In the genomic region with DNA sequence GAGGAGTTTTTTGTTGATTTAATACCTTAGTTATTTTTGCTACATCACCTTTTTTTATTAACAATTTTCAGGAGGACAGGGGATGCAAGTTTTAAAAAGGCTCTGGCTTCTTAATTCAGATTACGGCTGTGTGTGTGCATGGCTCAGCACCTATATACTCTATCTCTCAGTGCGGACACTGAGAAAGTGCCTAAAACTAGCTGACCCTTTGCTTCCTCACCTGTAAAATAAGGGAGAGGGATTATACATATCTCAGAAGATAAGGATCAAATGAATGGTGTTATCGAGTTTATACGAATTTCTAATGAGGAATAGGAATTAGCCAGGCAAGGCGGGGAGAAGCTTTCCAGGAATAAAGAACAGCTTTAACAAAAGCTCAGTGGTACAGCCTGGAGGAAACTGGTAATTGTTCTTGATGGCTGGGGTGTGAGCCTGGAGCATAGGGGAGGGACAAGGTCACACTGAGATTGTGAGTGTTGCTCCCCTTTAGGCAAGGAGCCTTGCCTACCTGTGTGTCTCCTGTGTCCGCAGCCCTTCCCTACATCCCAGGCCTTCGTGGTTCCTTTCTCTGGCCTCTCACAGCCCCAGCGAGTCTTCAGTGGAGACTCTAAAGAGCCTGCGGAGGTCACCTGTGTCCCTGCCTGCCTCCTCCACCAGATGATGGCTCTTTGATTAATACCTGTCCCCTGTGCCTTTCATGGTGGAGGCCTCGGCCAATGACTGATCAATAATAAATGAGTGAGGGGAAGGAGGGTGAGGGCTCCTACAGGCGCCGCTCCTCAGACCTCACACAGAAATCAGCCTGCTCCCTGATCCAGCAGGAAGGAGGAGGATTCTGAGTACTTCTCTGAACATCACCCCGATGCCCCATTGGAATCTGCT, we compare ENCODE assay signal across 24 cellular contexts.
DNase-seq lines count a peak whose midpoint lies in the region; ATAC-seq, FAIRE-seq and TF ChIP-seq lines count a peak whose summit lies in the region.
"Had no signal": no experiment of that assay in that cellular context is flagged by ENCODE, and none has a peak within 500 bp of the region (broad histone marks: within the 10 kb centered on the region; RNA-seq: fewer than 3 reads in every experiment).

No MANE protein-coding gene starts in this region.

- 0 out of 2 replicates have a peak, but pooled peaks cover 5% of the 10 kb centered on the region for H3K9me2 ChIP-seq in GM23338 (ENCODE audit: insufficient read depth)

- H3K9me3 Mint-ChIP-seq in GM23338 (peaks cover 23% of the 10 kb centered on the region), WTC11 (peaks cover 16% of the 10 kb centered on the region), nephron progenitor cell (peaks cover 34% of the 10 kb centered on the region)
- H3K9me3 Mint-ChIP-seq in stimulated activated memory B cell treated with anti-CD40 and anti-IgM and Interleukin-4, amounts not matched to agents 10 μg/mL and 1 μg/mL and 100 μg/mL, for 72 hours = peaks cover 2% of the 10 kb centered on the region
- H3K9me3 Mint-ChIP-seq: CD8-positive, alpha-beta T cell had no signal

- DNase-seq in GM23338 (ENCODE audit: low spot score) (no peak), WTC11 (ENCODE audit: low spot score) (no peak), nephron progenitor cell (no peak), DMS153 treated with DMSO at 0.1 percent for 48 hours (lab: John Stamatoyannopoulos, UW; ENCODE audit: unreplicated experiment) (no peak), HTR-8/SVneo (ENCODE audit: insufficient read length, low spot score) (no peak)
- DNase-seq: CD4-positive, CD25-positive, alpha-beta regulatory T cell; CD8-positive, alpha-beta T cell; DMS153; DMS79; EL; GDM1; H7 had no signal

- H3K4me3 Mint-ChIP-seq in GM23338 (no peak overlapping the region), WTC11 (no peak overlapping the region), nephron progenitor cell (no peak overlapping the region)
- H3K4me3 Mint-ChIP-seq in stimulated activated memory B cell treated with anti-CD40 and anti-IgM and Interleukin-4, amounts not matched to agents 10 μg/mL and 1 μg/mL and 100 μg/mL, for 72 hours = no peak overlapping the region
- H3K4me3 Mint-ChIP-seq: B cell; CD4-positive, CD25-positive, alpha-beta regulatory T cell; CD8-positive, alpha-beta T cell had no signal

- H3K36me3 ChIP-seq in GM23338 (ENCODE audit: insufficient read depth) = no peaks in the 10 kb centered on the region
- H3K36me3 ChIP-seq: BLaER1 had no signal

- H4K20me1 ChIP-seq in GM23338 (replicated peaks; ENCODE audit: insufficient read depth) = no peaks in the 10 kb centered on the region
- H4K20me1 ChIP-seq: BLaER1 had no signal

- TF ChIP-seq CTCF in GM23338 (conservative IDR thresholded peaks at IDR 0.05; ENCODE audit: low read depth in 2 of 2) = no peak
- no peak for TF ChIP-seq CTCF in WTC11 (IDR thresholded peaks at IDR 0.05)
- TF ChIP-seq CTCF in nephron progenitor cell (IDR thresholded peaks at IDR 0.05) = no peak

- H3K79me2 ChIP-seq in GM23338 (replicated peaks; ENCODE audit: insufficient read depth) = no peaks in the 10 kb centered on the region

- H3K36me3 Mint-ChIP-seq in GM23338 (ENCODE audit: low read depth) (peaks cover 17% of the 10 kb centered on the region; the same call in 2 of the 3 replicates), WTC11 (peaks cover 6% of the 10 kb centered on the region), nephron progenitor cell (ENCODE audit: low read depth) (peaks cover 16% of the 10 kb centered on the region)
- no peaks in the 10 kb centered on the region for H3K36me3 Mint-ChIP-seq in stimulated activated memory B cell treated with anti-CD40 and anti-IgM and Interleukin-4, amounts not matched to agents 10 μg/mL and 1 μg/mL and 100 μg/mL, for 72 hours
- H3K36me3 Mint-ChIP-seq: CD4-positive, CD25-positive, alpha-beta regulatory T cell; CD8-positive, alpha-beta T cell had no signal

- 0 out of 3 replicates have a peak, but pooled peaks cover 2% of the 10 kb centered on the region for H3K4me1 Mint-ChIP-seq in GM23338
- peaks cover 7% of the 10 kb centered on the region for H3K4me1 Mint-ChIP-seq in WTC11
- H3K4me1 Mint-ChIP-seq in nephron progenitor cell = peaks cover 25% of the 10 kb centered on the region
- H3K4me1 Mint-ChIP-seq in stimulated activated memory B cell treated with anti-CD40 and anti-IgM and Interleukin-4, amounts not matched to agents 10 μg/mL and 1 μg/mL and 100 μg/mL, for 72 hours = no peaks in the 10 kb centered on the region
- H3K4me1 Mint-ChIP-seq: B cell; CD4-positive, CD25-positive, alpha-beta regulatory T cell had no signal

- H3K27me3 ChIP-seq in GM23338 (ENCODE audit: insufficient read depth) = no peaks in the 10 kb centered on the region
- H3K27me3 ChIP-seq: BLaER1 had no signal

- FAIRE-seq in HTR-8/SVneo (lab: Jason Lieb, UNC) = no peak
- FAIRE-seq: A204.1, GM12878, GM19239, H1 had no signal

- CTCF ChIA-PET in WTC11 (lab: Charles Lee) = interaction anchor here (0.5 to 1.4 kb wide), 3 partner anchors 13 to 363 kb away, joined by 3 to 4 read pairs (median 3); no protein-coding TSS in a partner anchor

- H3K27ac ChIP-seq in GM23338 (ENCODE audit: low read depth) = no peak overlapping the region
- H3K27ac ChIP-seq: 22Rv1, BLaER1, C4-2B had no signal

- H3K4me3 ChIP-seq in GM23338 = no peak overlapping the region
- H3K4me3 ChIP-seq: BLaER1, GM12878 had no signal

- ATAC-seq in GM23338 (no peak; the same call in 2 of the 3 replicates), WTC11 (peak; percentile 88), GM21447 (IDR thresholded peaks at IDR 0.05; ENCODE audit: unreplicated experiment) (no peak)
- ATAC-seq in stimulated activated memory B cell treated with anti-CD40 and anti-IgM and Interleukin-4, amounts not matched to agents 10 μg/mL and 1 μg/mL and 100 μg/mL, for 72 hours = peak; percentile 9
- ATAC-seq: CD8-positive, alpha-beta T cell; GM12878; HCT116 had no signal

- no peaks in the 10 kb centered on the region for H3K4me1 ChIP-seq in GM23338 (ENCODE audit: insufficient read depth)
- H3K4me1 ChIP-seq: Caco-2 had no signal

- no peaks in the 10 kb centered on the region for H3F3A ChIP-seq in GM23338 (replicated peaks; ENCODE audit: low read depth)

- H3K27ac Mint-ChIP-seq in GM23338 (no peak overlapping the region), WTC11 (no peak overlapping the region), nephron progenitor cell (peak overlapping the region; percentile 19)
- no peak overlapping the region for H3K27ac Mint-ChIP-seq in stimulated activated memory B cell treated with anti-CD40 and anti-IgM and Interleukin-4, amounts not matched to agents 10 μg/mL and 1 μg/mL and 100 μg/mL, for 72 hours
- H3K27ac Mint-ChIP-seq: B cell; CD4-positive, CD25-positive, alpha-beta regulatory T cell; CD8-positive, alpha-beta T cell had no signal

- H3K4me2 ChIP-seq in GM23338 = no peak overlapping the region
- H3K4me2 ChIP-seq: BLaER1 had no signal

- peak overlapping the region; percentile 43; the same call in 1 of the 2 replicates for H2AFZ ChIP-seq in GM23338

- H3K27me3 Mint-ChIP-seq in GM23338 (ENCODE audit: insufficient read depth, low read depth, poor library complexity) = peaks cover 12% of the 10 kb centered on the region
- peaks cover 1% of the 10 kb centered on the region; the same call in 1 of the 2 replicates for H3K27me3 Mint-ChIP-seq in WTC11 (ENCODE audit: low read depth)
- H3K27me3 Mint-ChIP-seq in nephron progenitor cell (ENCODE audit: low read depth, poor library complexity) = peaks cover 17% of the 10 kb centered on the region
- peaks cover 8% of the 10 kb centered on the region for H3K27me3 Mint-ChIP-seq in stimulated activated memory B cell treated with anti-CD40 and anti-IgM and Interleukin-4, amounts not matched to agents 10 μg/mL and 1 μg/mL and 100 μg/mL, for 72 hours
- H3K27me3 Mint-ChIP-seq: B cell; CD4-positive, CD25-positive, alpha-beta regulatory T cell had no signal

- POLR2A ChIA-PET in WTC11 (lab: Charles Lee) = no interaction called here

TF ChIP-seq in WTC11, 78 proteins besides CTCF, POLR2A, EP300 and RAD21:
- no peak for TF ChIP-seq PRRX2 (CRISPR knock-in tag; IDR thresholded peaks at IDR 0.05)
TF ChIP-seq in WTC11: peak in this region for 0.

Comparison
In these comparisons a context has a peak if more than half of its experiments do, and no peak if none do; other contexts are left out.
1. ATAC-seq: peak in WTC11 (single experiment) and stimulated activated memory B cell treated with anti-CD40 and anti-IgM and Interleukin-4, amounts not matched to agents 10 μg/mL and 1 μg/mL and 100 μg/mL, for 72 hours (single experiment); none in GM23338 (single experiment) and GM21447 (single experiment).